ENCODE assay signal across 10 cellular contexts in genomic region chr12:94263905-94264655, GRCh38.
DNase-seq lines count a peak whose midpoint lies in the region; ATAC-seq and TF ChIP-seq lines count a peak whose summit lies in the region.
"Had no signal": no experiment of that assay in that cellular context is flagged by ENCODE, and none has a peak within 500 bp of the region (broad histone marks: within the 10 kb centered on the region; RNA-seq: fewer than 3 reads in every experiment).

No MANE protein-coding gene starts in this region.

- H3K4me3 Mint-ChIP-seq in MCF 10A (ENCODE audit: unreplicated experiment): no peak overlapping the region
- no peak overlapping the region for H3K4me3 Mint-ChIP-seq in activated CD8-positive, alpha-beta T cell treated with anti-CD3 and anti-CD28 coated beads for 36 hours
- peak overlapping the region; percentile 91 to 97 (median 96) for H3K4me3 Mint-ChIP-seq in immature natural killer cell

- BruUV-seq in MCF 10A (replicated peaks; lab: Mats Ljungman, UMichigan): no TSS peak

- H3K79me2 ChIP-seq in Karpas-422 (ENCODE audit: low read length): no peaks in the 10 kb centered on the region

- H3K27me3 ChIP-seq in breast epithelium: no peaks in the 10 kb centered on the region
- no peaks in the 10 kb centered on the region for H3K27me3 ChIP-seq in upper lobe of left lung
- no peaks in the 10 kb centered on the region for H3K27me3 ChIP-seq in Karpas-422 (ENCODE audit: low read length)

- H3K27me3 Mint-ChIP-seq in MCF 10A (ENCODE audit: insufficient read depth, unreplicated experiment): no peaks in the 10 kb centered on the region
- H3K27me3 Mint-ChIP-seq in activated CD8-positive, alpha-beta T cell treated with anti-CD3 and anti-CD28 coated beads for 36 hours: no peaks in the 10 kb centered on the region
- H3K27me3 Mint-ChIP-seq in immature natural killer cell (ENCODE audit: low read depth in 3 of 3): peaks cover 4 to 11% (median 4%) of the 10 kb centered on the region in 3 donors

- peaks cover 6% of the 10 kb centered on the region for H3K36me3 Mint-ChIP-seq in MCF 10A (ENCODE audit: insufficient read depth, unreplicated experiment)
- H3K36me3 Mint-ChIP-seq in activated CD8-positive, alpha-beta T cell treated with anti-CD3 and anti-CD28 coated beads for 36 hours (ENCODE audit: low read depth): peaks cover 27% of the 10 kb centered on the region
- H3K36me3 Mint-ChIP-seq in immature natural killer cell: peaks cover 14 to 18% (median 15%) of the 10 kb centered on the region in 3 donors

- intact Hi-C loops in breast epithelium (cut with DNase I; ENCODE audit: low total_unique reads): no loop called here
- intact Hi-C loops in MCF 10A (cut with micrococcal nuclease): loop anchor here (10.0 kb wide), 1 partner anchor 129 kb away; no protein-coding TSS in a partner anchor
- intact Hi-C loops in activated CD8-positive, alpha-beta T cell treated with anti-CD3 and anti-CD28 coated beads for 36 hours (cut with micrococcal nuclease): loop anchor here (5.0 to 10.0 kb wide), 4 partner anchors 43 to 117 kb away; partner anchors contain the start of gene PLXNC1

- H3K9me3 ChIP-seq in breast epithelium (no peaks in the 10 kb centered on the region), upper lobe of left lung (no peaks in the 10 kb centered on the region), Karpas-422 (ENCODE audit: low read length) (no peaks in the 10 kb centered on the region)

- peak in 1 of 4 donors; percentile 38 for TF ChIP-seq EP300 in upper lobe of left lung (IDR thresholded peaks at IDR 0.05)

- H3K27ac ChIP-seq in breast epithelium (peak overlapping the region; percentile 89 to 95), upper lobe of left lung (peak overlapping the region; percentile 80 to 91 (median 87)), Karpas-422 (ENCODE audit: low read length) (no peak overlapping the region)

- no peak for DNase-seq in breast epithelium (ENCODE audit: low spot score in 2 of 2)
- DNase-seq in MCF 10A (ENCODE audit: unreplicated experiment): no peak
- no peak for DNase-seq in activated CD8-positive, alpha-beta T cell treated with anti-CD3 and anti-CD28 coated beads for 36 hours
- no peak for DNase-seq in immature natural killer cell
- DNase-seq in upper lobe of left lung: peak; percentile 74 to 76
- no peak for DNase-seq in GOT3 (lab: John Stamatoyannopoulos, UW)
- DNase-seq in Karpas-422: no peak
- DNase-seq: left colon, NCI-H2107 had no signal

- H3K9me3 Mint-ChIP-seq in MCF 10A (ENCODE audit: unreplicated experiment): no peaks in the 10 kb centered on the region
- H3K9me3 Mint-ChIP-seq in activated CD8-positive, alpha-beta T cell treated with anti-CD3 and anti-CD28 coated beads for 36 hours: no peaks in the 10 kb centered on the region
- no peaks in the 10 kb centered on the region for H3K9me3 Mint-ChIP-seq in immature natural killer cell

- H3K4me1 ChIP-seq in breast epithelium: peaks cover 0 to 6% of the 10 kb centered on the region in 2 donors
- H3K4me1 ChIP-seq in upper lobe of left lung: peaks cover 39 to 57% (median 49%) of the 10 kb centered on the region in 4 donors
- peaks cover 36% of the 10 kb centered on the region for H3K4me1 ChIP-seq in Karpas-422 (ENCODE audit: low read length)

- no peaks in the 10 kb centered on the region for H3K36me3 ChIP-seq in breast epithelium
- H3K36me3 ChIP-seq in upper lobe of left lung: no peaks in the 10 kb centered on the region
- H3K36me3 ChIP-seq in Karpas-422 (ENCODE audit: insufficient read depth, low read length): no peaks in the 10 kb centered on the region

- no peak overlapping the region for H3K9ac ChIP-seq in Karpas-422 (ENCODE audit: low read length)

- ATAC-seq in activated CD8-positive, alpha-beta T cell treated with anti-CD3 and anti-CD28 coated beads for 36 hours: no peak
- ATAC-seq in upper lobe of left lung (ENCODE audit: low FRiP score in 2 of 2) (peak; percentile 30 to 85), GM18517 (IDR thresholded peaks at IDR 0.05; ENCODE audit: unreplicated experiment) (no peak)

- TF ChIP-seq CTCF in breast epithelium (IDR thresholded peaks at IDR 0.05) (no peak), MCF 10A (IDR thresholded peaks at IDR 0.05; ENCODE audit: unreplicated experiment) (no peak), upper lobe of left lung (IDR thresholded peaks at IDR 0.05) (no peak)
- TF ChIP-seq CTCF in activated CD8-positive, alpha-beta T cell treated with anti-CD3 and anti-CD28 coated beads for 36 hours (IDR thresholded peaks at IDR 0.05): no peak

- H3K4me1 Mint-ChIP-seq in MCF 10A (ENCODE audit: insufficient read depth, unreplicated experiment) (peaks cover 13% of the 10 kb centered on the region), immature natural killer cell (peaks cover 68 to 81% of the 10 kb centered on the region in 2 donors)
- peaks cover 55% of the 10 kb centered on the region for H3K4me1 Mint-ChIP-seq in activated CD8-positive, alpha-beta T cell treated with anti-CD3 and anti-CD28 coated beads for 36 hours (ENCODE audit: low read depth)

- WGBS in upper lobe of left lung, 2 donors: 45 to 56% methylated on average over 21 of the region's 21 CpGs

- H2AFZ ChIP-seq in Karpas-422 (ENCODE audit: low read length): no peak overlapping the region

- no peaks in the 10 kb centered on the region for H3K9me2 ChIP-seq in Karpas-422 (replicated peaks; ENCODE audit: insufficient read depth, low read length)

- H3K4me2 ChIP-seq in Karpas-422 (ENCODE audit: low read depth, low read length, poor library complexity, severe bottlenecking): no peak overlapping the region

- H3K4me3 ChIP-seq in breast epithelium: no peak overlapping the region
- H3K4me3 ChIP-seq in upper lobe of left lung: no peak overlapping the region
- no peak overlapping the region for H3K4me3 ChIP-seq in Karpas-422 (ENCODE audit: low read length)

- CTCF ChIA-PET in MCF 10A (lab: Yijun Ruan, JAX): no interaction called here
- CTCF ChIA-PET in activated CD8-positive, alpha-beta T cell treated with anti-CD3 and anti-CD28 coated beads for 36 hours (lab: Charles Lee): interaction anchor here (1.3 to 2.5 kb wide), 2 partner anchors 56 to 115 kb away, joined by 3 to 10 read pairs; no protein-coding TSS in a partner anchor

- H4K20me1 ChIP-seq in Karpas-422 (ENCODE audit: insufficient read depth, low read depth, low read length): no peaks in the 10 kb centered on the region

- POLR2A ChIA-PET in MCF 10A (lab: Yijun Ruan, JAX): interaction anchor here (0.7 kb wide), 1 partner anchor 444 kb away, joined by 4 read pairs; no protein-coding TSS in a partner anchor
- POLR2A ChIA-PET in activated CD8-positive, alpha-beta T cell treated with anti-CD3 and anti-CD28 coated beads for 36 hours (lab: Charles Lee): interaction anchor here (4.6 kb wide), 1 partner anchor 55 kb away, joined by 26 read pairs; no protein-coding TSS in a partner anchor

- H3K27ac Mint-ChIP-seq in MCF 10A (ENCODE audit: low read depth, unreplicated experiment) (no peak overlapping the region), immature natural killer cell (peak overlapping the region; percentile 92 to 99 (median 98))
- H3K27ac Mint-ChIP-seq in activated CD8-positive, alpha-beta T cell treated with anti-CD3 and anti-CD28 coated beads for 36 hours: peak overlapping the region; percentile 99

- no peak for TF ChIP-seq POLR2A in breast epithelium (IDR thresholded peaks at IDR 0.05)
- no peak for TF ChIP-seq POLR2A in upper lobe of left lung (IDR thresholded peaks at IDR 0.05)

Comparison
In these comparisons a context has a peak if more than half of its experiments do, and no peak if none do; other contexts are left out.
1. DNase-seq: peak in upper lobe of left lung (2 of 2); none in breast epithelium (0 of 2), MCF 10A (single experiment), activated CD8-positive, alpha-beta T cell treated with anti-CD3 and anti-CD28 coated beads for 36 hours (single experiment), immature natural killer cell (0 of 3), GOT3 (single experiment) and Karpas-422 (single experiment).
2. H3K4me3 Mint-ChIP-seq: peak in immature natural killer cell (5 of 5); none in MCF 10A (single experiment) and activated CD8-positive, alpha-beta T cell treated with anti-CD3 and anti-CD28 coated beads for 36 hours (single experiment).
3. ATAC-seq: peak in upper lobe of left lung (2 of 2); none in activated CD8-positive, alpha-beta T cell treated with anti-CD3 and anti-CD28 coated beads for 36 hours (single experiment) and GM18517 (single experiment).